ENCODE assay signal across 18 cellular contexts in the genomic region with DNA sequence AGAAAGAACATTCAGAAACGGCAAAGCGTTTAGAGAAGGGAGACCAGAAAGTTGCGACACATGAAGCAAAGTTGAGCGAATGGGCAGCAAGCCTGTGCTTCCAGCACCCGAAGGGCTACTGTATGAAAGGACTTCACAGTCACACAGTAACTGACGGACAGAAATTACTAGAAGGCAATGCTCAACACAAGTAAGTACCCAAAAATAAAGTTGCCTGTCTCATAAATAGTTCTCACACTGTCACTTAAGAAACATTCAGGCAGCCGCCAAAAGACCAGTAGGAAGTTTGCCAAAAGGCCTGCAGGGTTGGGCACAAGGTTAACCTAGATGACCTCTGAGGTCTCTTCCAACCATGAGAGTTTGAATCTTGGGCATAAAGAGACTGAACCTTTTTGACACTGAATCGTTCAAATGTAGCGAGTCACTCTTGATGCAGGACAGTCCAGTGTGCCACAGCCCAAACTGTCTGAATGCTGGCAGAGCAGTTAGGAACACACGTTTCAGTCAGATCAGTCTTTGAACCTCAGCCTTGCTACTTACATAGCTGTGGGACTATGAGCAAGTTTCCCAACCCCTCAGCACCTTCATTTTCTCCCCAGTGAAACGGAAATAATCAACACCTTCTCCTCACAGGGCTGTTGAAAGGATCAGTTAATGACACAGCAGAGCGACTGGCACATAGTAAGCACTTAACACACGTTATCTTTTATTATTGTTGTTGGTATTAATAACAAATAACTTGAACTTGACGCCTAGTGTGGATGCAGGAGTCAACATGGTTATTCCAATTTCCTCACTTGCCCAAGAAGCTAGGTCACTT. TPM values are rescaled to one million over a fixed set of nuclear protein-coding genes. Genes with fewer than 3 reads are reported as not detected.
A peak's percentile ranks its signal among the peaks of the same experiment; 100 is the strongest.
DNase-seq lines count a peak whose midpoint lies in the region; ATAC-seq and TF ChIP-seq lines count a peak whose summit lies in the region.
"Had no signal": no experiment of that assay in that cellular context is flagged by ENCODE, and none has a peak within 500 bp of the region (broad histone marks: within the 10 kb centered on the region; RNA-seq: fewer than 3 reads in every experiment).

No MANE protein-coding gene starts in this region.

- TF ChIP-seq CTCF in heart left ventricle (IDR thresholded peaks at IDR 0.05) (no peak), psoas muscle (IDR thresholded peaks at IDR 0.05) (no peak), PC-3 (conservative IDR thresholded peaks at IDR 0.05; ENCODE audit: low read depth, low read length) (no peak)

- H3K9me3 ChIP-seq in heart left ventricle (no peaks in the 10 kb centered on the region), psoas muscle (no peaks in the 10 kb centered on the region), PC-3 (ENCODE audit: low read length) (no peaks in the 10 kb centered on the region)
- H3K9me3 ChIP-seq: sigmoid colon, SK-N-SH had no signal

- ATAC-seq in heart left ventricle: peak; percentile 80 to 93 (median 87)
- peak; percentile 93 to 97 (median 95) for ATAC-seq in psoas muscle
- no peak for ATAC-seq in PC-3
- ATAC-seq in HG03520 (IDR thresholded peaks at IDR 0.05; ENCODE audit: unreplicated experiment): no peak
- ATAC-seq: natural killer cell treated with Interleukin-12 subunit alpha and Interleukin-12 subunit beta and Interleukin-15 and Interleukin-18, amount 100 ng/mL, for 72 hours; stimulated activated naive B cell treated with anti-CD40 and anti-IgM and Interleukin-4, amounts not matched to agents 10 μg/mL and 1 μg/mL and 100 μg/mL, for 72 hours had no signal

- WGBS in heart left ventricle, 4 donors: 50 to 63% (median 57%) methylated on average over 14 of the region's 14 CpGs
- 47 to 67% (median 49%) methylated on average over 14 of the region's 14 CpGs for WGBS in psoas muscle, 3 donors

- H3K79me2 ChIP-seq in PC-3 (ENCODE audit: low read length): 0 out of 2 replicates have a peak, but pooled peaks cover 10% of the 10 kb centered on the region

- POLR2A ChIA-PET in PC-3 (lab: Charles Lee; ENCODE audit: unreplicated experiment): no interaction called here

- H3K36me3 ChIP-seq in heart left ventricle (peaks cover 0 to 86% (median 73%) of the 10 kb centered on the region in 9 donors), psoas muscle (ENCODE audit: insufficient read depth in 1 of 2, low read depth in 1 of 2) (peaks cover 2 to 46% of the 10 kb centered on the region in 2 donors), PC-3 (ENCODE audit: low read depth, low read length) (peaks cover 7% of the 10 kb centered on the region; the same call in 1 of the 2 replicates)

- no peak overlapping the region for H2AFZ ChIP-seq in PC-3 (ENCODE audit: low read length)

- H3K27ac ChIP-seq in heart left ventricle (peak overlapping the region in 11 of 12 donors; percentile 10 to 87 (median 61)), psoas muscle (peak overlapping the region; percentile 84), PC-3 (ENCODE audit: low read length) (no peak overlapping the region)
- H3K27ac ChIP-seq: sigmoid colon had no signal

- no peaks in the 10 kb centered on the region for H3K9me2 ChIP-seq in PC-3 (replicated peaks; ENCODE audit: low read length)
- H3K9me2 ChIP-seq: SK-N-SH had no signal

- no TSS peak for BruUV-seq in PC-3 (replicated peaks; lab: Mats Ljungman, UMichigan)

- H3K27me3 ChIP-seq in heart left ventricle (no peaks in the 10 kb centered on the region), psoas muscle (ENCODE audit: insufficient read depth in 3 of 3, low read length in 2 of 3) (no peaks in the 10 kb centered on the region), PC-3 (ENCODE audit: low read length) (no peaks in the 10 kb centered on the region)
- H3K27me3 ChIP-seq: sigmoid colon had no signal

- H4K20me1 ChIP-seq in PC-3 (ENCODE audit: low read length): no peaks in the 10 kb centered on the region

- no peak overlapping the region for H3K9ac ChIP-seq in PC-3 (ENCODE audit: low read length)
- H3K9ac ChIP-seq: SK-N-SH had no signal

- peak; percentile 62 for DNase-seq in SIG-M5 treated with dmso at 0.1 percent for 504 hours (lab: John Stamatoyannopoulos, UW; ENCODE audit: unreplicated experiment)
- DNase-seq in SIG-M5 (lab: John Stamatoyannopoulos, UW): no peak
- DNase-seq in NOMO-1 treated with DMSO at 0.1 percent for 48 hours (lab: John Stamatoyannopoulos, UW; ENCODE audit: unreplicated experiment): peak; percentile 43
- peak in 4 of 5 donors; percentile 47 to 68 (median 56) for DNase-seq in heart left ventricle
- DNase-seq in psoas muscle: peak in 1 of 2 donors; percentile 73
- DNase-seq in stimulated activated naive CD4-positive, alpha-beta T cell (lab: John Stamatoyannopoulos, UW): no peak
- DNase-seq in PC-3: no peak
- DNase-seq: 8988T; COR-L47; erythroblast; GF-D8; hippocampal formation; NCI-H1092; sigmoid colon; SK-N-SH; stimulated activated naive B cell treated with anti-CD40 and anti-IgM and Interleukin-4, amounts not matched to agents 10 μg/mL and 1 μg/mL and 100 μg/mL, for 72 hours had no signal

- CTCF ChIA-PET in PC-3 (lab: Charles Lee): no interaction called here

- no peak overlapping the region for H3K4me2 ChIP-seq in PC-3 (ENCODE audit: low read length)
- H3K4me2 ChIP-seq: SK-N-SH had no signal

- intact Hi-C loops in heart left ventricle (cut with DNase I) (no loop called here), psoas muscle (cut with DNase I) (no loop called here), PC-3 (cut with micrococcal nuclease) (no loop called here)

- H3K4me1 ChIP-seq in heart left ventricle (peaks cover 0 to 42% (median 15%) of the 10 kb centered on the region in 12 donors), psoas muscle (peaks cover 24% of the 10 kb centered on the region), PC-3 (ENCODE audit: insufficient read depth, low read length) (no peaks in the 10 kb centered on the region)

- no peak overlapping the region for H3K4me3 ChIP-seq in heart left ventricle
- peak overlapping the region; percentile 3 for H3K4me3 ChIP-seq in psoas muscle
- no peak overlapping the region for H3K4me3 ChIP-seq in PC-3 (ENCODE audit: low read length)
- H3K4me3 ChIP-seq: sigmoid colon had no signal

- no peaks in the 10 kb centered on the region for H3F3A ChIP-seq in PC-3 (ENCODE audit: low read length, unreplicated experiment)

- no peak for TF ChIP-seq POLR2A in heart left ventricle (IDR thresholded peaks at IDR 0.05)

RNA-seq across cellular contexts. Expression of gene NCBP3, which starts 10.4 kb away (rescaled TPM):
- total RNA-seq in heart left ventricle (10 to 100 TPM; 10.6 to 26.4 (median 21.6) TPM), psoas muscle (10 to 100 TPM; 10.9 to 23.5 (median 17.7) TPM), PC-3 (2014; rRNA removed) (17.3 and 21.0 TPM in 2 replicates)
- polyA plus RNA-seq in heart left ventricle (10 to 100 TPM; 10.4 to 20.2 TPM), psoas muscle (10 to 100 TPM in 1 of 3 donors, 1 to 10 TPM in 2; 9.3 to 15.1 (median 9.9) TPM)

RNA-seq across cellular contexts. Expression of gene ITGAE, which starts 34.6 kb away (rescaled TPM):
- total RNA-seq in heart left ventricle: 10 to 100 TPM in 8 of 9 donors, 1 to 10 TPM in 1; 7.1 to 17.1 (median 15.3) TPM
- polyA plus RNA-seq in heart left ventricle: 10 to 100 TPM; 15.3 to 32.9 TPM
- total RNA-seq in psoas muscle: 10 to 100 TPM; 13.8 to 23.6 (median 17.4) TPM
- polyA plus RNA-seq in psoas muscle: 10 to 100 TPM; 33.8 to 47.8 (median 35.5) TPM
- 29.7 and 42.0 TPM in 2 replicates for total RNA-seq in PC-3 (2014; rRNA removed)

RNA-seq across cellular contexts. Expression of gene CAMKK1, which starts 57.2 kb away (rescaled TPM):
- total RNA-seq in heart left ventricle: 1 to 10 TPM; 2.0 to 6.8 (median 4.3) TPM
- polyA plus RNA-seq in heart left ventricle: 1 to 10 TPM; 2.0 to 4.2 TPM
- total RNA-seq in psoas muscle: 1 to 10 TPM in 3 of 4 donors, under 1 TPM in 1; 0.92 to 2.3 (median 1.8) TPM
- polyA plus RNA-seq in psoas muscle: 1 to 10 TPM in 2 of 3 donors, under 1 TPM in 1; 0.91 to 1.5 (median 1.3) TPM
- total RNA-seq in PC-3 (2014; rRNA removed): 10.1 and 12.4 TPM in 2 replicates

Comparison
In these comparisons a context has a peak if more than half of its experiments do, and no peak if none do; other contexts are left out.
1. DNase-seq: peak in SIG-M5 treated with dmso at 0.1 percent for 504 hours (single experiment), NOMO-1 treated with DMSO at 0.1 percent for 48 hours (single experiment) and heart left ventricle (4 of 5); none in SIG-M5 (single experiment), stimulated activated naive CD4-positive, alpha-beta T cell (0 of 6) and PC-3 (single experiment).
2. ATAC-seq: peak in heart left ventricle (4 of 4) and psoas muscle (4 of 4); none in PC-3 (single experiment) and HG03520 (single experiment).